ENCODE assay signal across 8 cellular contexts in the genomic region with DNA sequence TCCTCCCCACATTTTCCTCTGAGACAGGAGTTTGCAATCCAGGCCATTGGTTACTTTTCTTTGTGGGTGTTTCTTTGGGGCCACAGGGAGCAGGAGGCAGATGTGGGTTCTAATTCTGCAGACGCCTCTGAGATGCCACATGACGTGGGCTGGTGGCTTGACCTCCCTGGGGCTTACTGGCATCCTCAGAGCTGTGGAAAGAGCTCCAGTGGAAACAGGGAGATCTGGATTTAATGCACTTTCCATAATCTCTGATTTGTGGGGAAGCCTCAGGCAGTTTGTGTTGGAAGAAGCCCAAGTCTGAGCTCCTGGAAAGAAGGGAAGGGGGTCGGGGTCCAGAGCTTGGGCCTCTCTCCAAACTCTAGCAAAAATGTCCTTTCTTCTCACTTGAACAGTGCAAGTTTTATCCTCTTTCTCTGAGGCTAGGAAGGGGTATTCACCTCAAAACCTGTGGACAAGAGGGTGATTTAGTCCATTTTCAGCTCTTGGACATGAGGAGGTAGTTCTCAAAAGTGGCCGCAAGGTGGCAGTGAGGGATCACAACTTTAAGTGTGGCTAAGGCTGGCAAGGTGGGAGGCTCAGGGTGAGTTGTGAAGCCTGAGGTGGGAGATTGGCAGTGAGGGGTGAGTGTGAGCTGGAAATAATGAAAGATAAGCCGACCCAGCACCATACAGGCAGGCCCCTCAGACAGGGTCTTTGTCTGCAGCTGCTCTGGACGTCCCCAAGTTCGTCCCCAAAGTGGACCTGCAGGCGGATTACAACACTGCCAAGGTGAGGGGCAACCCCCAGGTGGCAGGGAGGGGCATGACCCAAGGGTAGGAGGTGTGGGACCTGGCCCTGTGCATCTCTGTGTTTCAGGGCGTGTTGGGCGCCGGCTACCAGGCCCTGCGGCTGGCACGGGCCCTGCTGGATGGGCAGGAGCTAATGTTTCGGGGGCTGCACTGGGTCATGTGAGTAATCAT. TPM values are rescaled to one million over a fixed set of nuclear protein-coding genes. Genes with fewer than 3 reads are reported as not detected.
A peak's percentile ranks its signal among the peaks of the same experiment; 100 is the strongest.
DNase-seq lines count a peak whose midpoint lies in the region; ATAC-seq and TF ChIP-seq lines count a peak whose summit lies in the region.

No MANE protein-coding gene starts in this region.

- peaks cover 0 to 26% (median 4%) of the 10 kb centered on the region in 6 donors for H3K4me1 ChIP-seq in spleen

- ATAC-seq in HG03045 (IDR thresholded peaks at IDR 0.05; ENCODE audit: unreplicated experiment) = no peak

- no peaks in the 10 kb centered on the region for H3K27me3 ChIP-seq in spleen (replicated peaks in 1 of 7)

- TF ChIP-seq CTCF in spleen (IDR thresholded peaks at IDR 0.05 in 8 of 11, conservative IDR thresholded peaks at IDR 0.05 in 3 of 11) = peak; percentile 68 to 90 (median 86)

- H3K4me3 ChIP-seq in spleen = no peak overlapping the region

- peaks cover 0 to 99% (median 65%) of the 10 kb centered on the region in 6 donors for H3K36me3 ChIP-seq in spleen

- no peak overlapping the region for H3K27ac ChIP-seq in spleen

- intact Hi-C loops in spleen (cut with DNase I; ENCODE audit: low total_unique reads) = loop anchor here (5.0 kb wide), 1 partner anchor 103 kb away; no protein-coding TSS in a partner anchor

- H3K9me3 ChIP-seq in spleen = no peaks in the 10 kb centered on the region

- DNase-seq in NK-92 treated with Interleukin-12 subunit alpha and Interleukin-12 subunit beta, amount 100 ng/mL, for 24 hours (lab: John Stamatoyannopoulos, UW) = peak; percentile 29
- DNase-seq in NK-92 (lab: John Stamatoyannopoulos, UW; ENCODE audit: unreplicated experiment) (no peak), NCI-H1694 treated with DMSO at 0.1 percent for 48 hours (lab: John Stamatoyannopoulos, UW) (peak; percentile 83), T-helper 9 cell (peak; percentile 55), amniotic stem cell (lab: John Stamatoyannopoulos, UW) (peak; percentile 58), hepatic stellate cell (ENCODE audit: low spot score) (peak; percentile 87), spleen (no peak)

- 75 to 82% (median 79%) methylated on average over 12 to 14 of the region's 14 CpGs for WGBS in spleen, 5 donors

- TF ChIP-seq POLR2A in spleen (IDR thresholded peaks at IDR 0.05) = no peak

RNA-seq across cellular contexts. Expression of a gene that starts 9.2 kb away (rescaled TPM):
- 10 to 100 TPM; 20.1 to 37.3 (median 35.1) TPM for total RNA-seq in spleen
- polyA plus RNA-seq in spleen = 10 to 100 TPM; 11.3 to 23.2 (median 17.0) TPM

RNA-seq across cellular contexts. Expression of a gene that starts 27.9 kb away (rescaled TPM):
- total RNA-seq in spleen = 100 to 1,000 TPM; 121 to 168 (median 131) TPM
- 10 to 100 TPM; 32.2 to 39.5 (median 35.8) TPM for polyA plus RNA-seq in spleen

Comparison
In these comparisons a context has a peak if more than half of its experiments do, and no peak if none do; other contexts are left out.
1. DNase-seq: peak in NK-92 treated with Interleukin-12 subunit alpha and Interleukin-12 subunit beta, amount 100 ng/mL, for 24 hours (single experiment), NCI-H1694 treated with DMSO at 0.1 percent for 48 hours (single experiment), T-helper 9 cell (single experiment), amniotic stem cell (single experiment) and hepatic stellate cell (single experiment); none in NK-92 (single experiment) and spleen (single experiment).